1 cellular context compared by ENCODE assay signal in genomic region chr2:65944213-65944612, GRCh38.
TF ChIP-seq lines count a peak whose summit lies in the region.

No MANE protein-coding gene starts in this region.

TF ChIP-seq in HepG2, 621 proteins besides CTCF, POLR2A, EP300 and RAD21 (continued from another document):
- TF ChIP-seq, protein P1, sequence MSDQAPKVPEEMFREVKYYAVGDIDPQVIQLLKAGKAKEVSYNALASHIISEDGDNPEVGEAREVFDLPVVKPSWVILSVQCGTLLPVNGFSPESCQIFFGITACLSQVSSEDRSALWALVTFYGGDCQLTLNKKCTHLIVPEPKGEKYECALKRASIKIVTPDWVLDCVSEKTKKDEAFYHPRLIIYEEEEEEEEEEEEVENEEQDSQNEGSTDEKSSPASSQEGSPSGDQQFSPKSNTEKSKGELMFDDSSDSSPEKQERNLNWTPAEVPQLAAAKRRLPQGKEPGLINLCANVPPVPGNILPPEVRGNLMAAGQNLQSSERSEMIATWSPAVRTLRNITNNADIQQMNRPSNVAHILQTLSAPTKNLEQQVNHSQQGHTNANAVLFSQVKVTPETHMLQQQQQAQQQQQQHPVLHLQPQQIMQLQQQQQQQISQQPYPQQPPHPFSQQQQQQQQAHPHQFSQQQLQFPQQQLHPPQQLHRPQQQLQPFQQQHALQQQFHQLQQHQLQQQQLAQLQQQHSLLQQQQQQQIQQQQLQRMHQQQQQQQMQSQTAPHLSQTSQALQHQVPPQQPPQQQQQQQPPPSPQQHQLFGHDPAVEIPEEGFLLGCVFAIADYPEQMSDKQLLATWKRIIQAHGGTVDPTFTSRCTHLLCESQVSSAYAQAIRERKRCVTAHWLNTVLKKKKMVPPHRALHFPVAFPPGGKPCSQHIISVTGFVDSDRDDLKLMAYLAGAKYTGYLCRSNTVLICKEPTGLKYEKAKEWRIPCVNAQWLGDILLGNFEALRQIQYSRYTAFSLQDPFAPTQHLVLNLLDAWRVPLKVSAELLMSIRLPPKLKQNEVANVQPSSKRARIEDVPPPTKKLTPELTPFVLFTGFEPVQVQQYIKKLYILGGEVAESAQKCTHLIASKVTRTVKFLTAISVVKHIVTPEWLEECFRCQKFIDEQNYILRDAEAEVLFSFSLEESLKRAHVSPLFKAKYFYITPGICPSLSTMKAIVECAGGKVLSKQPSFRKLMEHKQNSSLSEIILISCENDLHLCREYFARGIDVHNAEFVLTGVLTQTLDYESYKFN (CRISPR knock-in tag; conservative IDR thresholded peaks at IDR 0.05), result no peak
- TF ChIP-seq, protein P2, sequence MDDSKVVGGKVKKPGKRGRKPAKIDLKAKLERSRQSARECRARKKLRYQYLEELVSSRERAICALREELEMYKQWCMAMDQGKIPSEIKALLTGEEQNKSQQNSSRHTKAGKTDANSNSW (CRISPR knock-in tag; IDR thresholded peaks at IDR 0.05; ENCODE audit: borderline replicate concordance), result no peak
- no peak for TF ChIP-seq SOX6 (IDR thresholded peaks at IDR 0.05)
- no peak for TF ChIP-seq SOX6 (CRISPR knock-in tag; IDR thresholded peaks at IDR 0.05)
- peak; percentile 62 for TF ChIP-seq MAFF (IDR thresholded peaks at IDR 0.05; ENCODE audit: low read depth, low read length)
- TF ChIP-seq FOXP1 (IDR thresholded peaks at IDR 0.05), result no peak
- TF ChIP-seq FOXP1 (CRISPR knock-in tag; IDR thresholded peaks at IDR 0.05), result no peak
- TF ChIP-seq, protein P3, sequence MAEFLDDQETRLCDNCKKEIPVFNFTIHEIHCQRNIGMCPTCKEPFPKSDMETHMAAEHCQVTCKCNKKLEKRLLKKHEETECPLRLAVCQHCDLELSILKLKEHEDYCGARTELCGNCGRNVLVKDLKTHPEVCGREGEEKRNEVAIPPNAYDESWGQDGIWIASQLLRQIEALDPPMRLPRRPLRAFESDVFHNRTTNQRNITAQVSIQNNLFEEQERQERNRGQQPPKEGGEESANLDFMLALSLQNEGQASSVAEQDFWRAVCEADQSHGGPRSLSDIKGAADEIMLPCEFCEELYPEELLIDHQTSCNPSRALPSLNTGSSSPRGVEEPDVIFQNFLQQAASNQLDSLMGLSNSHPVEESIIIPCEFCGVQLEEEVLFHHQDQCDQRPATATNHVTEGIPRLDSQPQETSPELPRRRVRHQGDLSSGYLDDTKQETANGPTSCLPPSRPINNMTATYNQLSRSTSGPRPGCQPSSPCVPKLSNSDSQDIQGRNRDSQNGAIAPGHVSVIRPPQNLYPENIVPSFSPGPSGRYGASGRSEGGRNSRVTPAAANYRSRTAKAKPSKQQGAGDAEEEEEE (CRISPR knock-in tag; IDR thresholded peaks at IDR 0.05; ENCODE audit: borderline replicate concordance), result no peak
